1 cellular context compared by ENCODE assay signal in the genomic region with DNA sequence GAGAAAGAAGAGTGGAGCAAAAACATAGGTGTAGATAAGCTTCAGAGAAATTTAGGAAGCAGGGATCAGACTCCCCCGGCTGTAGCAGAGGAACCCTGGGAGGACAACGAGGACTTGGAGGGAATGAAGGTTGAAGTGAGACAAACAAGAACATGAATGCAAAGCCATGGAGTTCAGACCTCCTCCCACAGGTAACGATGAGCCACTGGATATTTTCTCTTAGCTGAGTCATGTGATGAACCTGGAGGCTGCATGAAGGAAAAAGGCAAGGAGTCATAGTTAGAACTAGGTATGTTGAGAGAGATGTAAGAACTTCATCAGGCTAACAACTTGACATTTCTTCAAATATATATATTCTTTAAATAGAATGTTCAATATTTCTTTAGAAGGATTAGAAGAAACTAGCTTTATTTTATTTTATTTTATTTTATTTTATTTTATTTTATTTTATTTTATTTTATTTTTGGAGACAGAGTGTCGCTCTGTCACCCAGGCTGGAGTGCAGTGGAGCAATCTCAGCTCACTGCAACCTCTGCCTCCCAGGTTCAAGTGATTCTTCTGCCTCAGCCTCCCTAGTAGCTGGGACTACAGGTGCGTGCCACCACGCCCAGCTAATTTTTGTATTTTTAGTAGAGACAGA.
TF ChIP-seq lines count a peak whose summit lies in the region.

No MANE protein-coding gene starts in this region.

TF ChIP-seq in K562, 482 proteins besides CTCF, POLR2A, EP300 and RAD21:
- TF ChIP-seq, protein P1, sequence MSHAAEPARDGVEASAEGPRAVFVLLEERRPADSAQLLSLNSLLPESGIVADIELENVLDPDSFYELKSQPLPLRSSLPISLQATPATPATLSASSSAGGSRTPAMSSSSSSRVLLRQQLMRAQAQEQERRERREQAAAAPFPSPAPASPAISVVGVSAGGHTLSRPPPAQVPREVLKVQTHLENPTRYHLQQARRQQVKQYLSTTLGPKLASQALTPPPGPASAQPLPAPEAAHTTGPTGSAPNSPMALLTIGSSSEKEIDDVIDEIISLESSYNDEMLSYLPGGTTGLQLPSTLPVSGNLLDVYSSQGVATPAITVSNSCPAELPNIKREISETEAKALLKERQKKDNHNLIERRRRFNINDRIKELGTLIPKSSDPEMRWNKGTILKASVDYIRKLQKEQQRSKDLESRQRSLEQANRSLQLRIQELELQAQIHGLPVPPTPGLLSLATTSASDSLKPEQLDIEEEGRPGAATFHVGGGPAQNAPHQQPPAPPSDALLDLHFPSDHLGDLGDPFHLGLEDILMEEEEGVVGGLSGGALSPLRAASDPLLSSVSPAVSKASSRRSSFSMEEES (CRISPR knock-in tag; IDR thresholded peaks at IDR 0.05) = peak; percentile 28
